Comparison of ENCODE assay signal across 24 cellular contexts in the genomic region with DNA sequence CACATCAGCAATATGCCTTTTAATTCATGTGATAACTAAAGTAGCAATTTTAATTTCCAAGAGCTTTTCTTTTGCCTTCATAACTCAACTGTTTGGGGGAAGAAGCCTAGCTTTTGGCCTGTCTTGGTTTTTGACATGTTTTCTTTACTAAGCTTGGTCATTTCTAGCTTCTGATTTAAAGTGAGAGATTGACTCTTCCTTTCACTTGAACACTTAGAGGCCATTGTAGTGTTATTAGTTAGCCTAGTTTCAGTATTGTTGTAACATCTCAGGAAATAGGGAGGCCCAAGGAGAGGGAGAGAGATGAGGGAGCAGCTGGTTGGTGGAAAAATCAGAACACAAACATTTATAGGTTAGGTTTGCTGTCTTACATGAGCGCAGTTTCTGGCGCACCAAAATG. TPM values are rescaled to one million over a fixed set of nuclear protein-coding genes. Genes with fewer than 3 reads are reported as not detected.
DNase-seq lines count a peak whose midpoint lies in the region; ATAC-seq and TF ChIP-seq lines count a peak whose summit lies in the region.
"Had no signal": no experiment of that assay in that cellular context is flagged by ENCODE, and none has a peak within 500 bp of the region (broad histone marks: within the 10 kb centered on the region; RNA-seq: fewer than 3 reads in every experiment).

No MANE protein-coding gene starts in this region.

- TF ChIP-seq CTCF in GM06990 (IDR thresholded peaks at IDR 0.05; ENCODE audit: insufficient read depth, low read length, poor library complexity, severe bottlenecking) (no peak), HFFc6 (IDR thresholded peaks at IDR 0.05) (no peak), vagina (IDR thresholded peaks at IDR 0.05) (no peak)

- no peak overlapping the region; the same call in 1 of the 2 replicates for H3K4me3 Mint-ChIP-seq in HFFc6
- peak overlapping the region in 1 of 2 donors; percentile 22 for H3K4me3 Mint-ChIP-seq in stimulated activated naive B cell treated with anti-CD40 and anti-IgM and Interleukin-4, amounts not matched to agents 10 μg/mL and 1 μg/mL and 100 μg/mL, for 72 hours
- no peak overlapping the region for H3K4me3 Mint-ChIP-seq in activated naive CD8-positive, alpha-beta T cell treated with anti-CD3 and anti-CD28 coated beads for 36 hours
- H3K4me3 Mint-ChIP-seq: CD14-positive monocyte had no signal

- H3K27ac ChIP-seq in vagina, result no peak overlapping the region
- H3K27ac ChIP-seq: SK-N-MC had no signal

- DNase-seq in GM06990 (ENCODE audit: extremely low read depth, insufficient read length) (peak; percentile 10), HFFc6 (no peak), vagina (ENCODE audit: extremely low spot score in 2 of 2) (no peak)
- no peak for DNase-seq in stimulated activated naive B cell treated with anti-CD40 and anti-IgM and Interleukin-4, amounts not matched to agents 10 μg/mL and 1 μg/mL and 100 μg/mL, for 72 hours
- DNase-seq in activated naive CD8-positive, alpha-beta T cell treated with anti-CD3 and anti-CD28 coated beads for 36 hours, result no peak
- DNase-seq: Calu3, DMS79 treated with DMSO at 0.1 percent for 48 hours, GF-D8, GOT3, NCI-H1092, NCI-H1417 treated with DMSO at 0.1 percent for 48 hours, NCI-H1694 treated with DMSO at 0.1 percent for 48 hours, NCI-H2081, NCI-H226, NCI-H510A, NCI-H69, SIG-M5 had no signal

- H3K9me3 Mint-ChIP-seq in HFFc6, result peaks cover 20% of the 10 kb centered on the region
- peaks cover 7 to 11% of the 10 kb centered on the region in 2 donors for H3K9me3 Mint-ChIP-seq in stimulated activated naive B cell treated with anti-CD40 and anti-IgM and Interleukin-4, amounts not matched to agents 10 μg/mL and 1 μg/mL and 100 μg/mL, for 72 hours
- H3K9me3 Mint-ChIP-seq in activated naive CD8-positive, alpha-beta T cell treated with anti-CD3 and anti-CD28 coated beads for 36 hours, result peaks cover 2% of the 10 kb centered on the region

- no peak overlapping the region for H3K4me3 ChIP-seq in GM06990 (replicated peaks; ENCODE audit: low read depth, low read length)
- no peak overlapping the region for H3K4me3 ChIP-seq in vagina
- H3K4me3 ChIP-seq: A549, SK-N-MC had no signal

- peaks cover 49% of the 10 kb centered on the region for H3K36me3 Mint-ChIP-seq in HFFc6 (ENCODE audit: low read depth)
- peaks cover 10 to 15% of the 10 kb centered on the region in 2 donors for H3K36me3 Mint-ChIP-seq in stimulated activated naive B cell treated with anti-CD40 and anti-IgM and Interleukin-4, amounts not matched to agents 10 μg/mL and 1 μg/mL and 100 μg/mL, for 72 hours
- H3K36me3 Mint-ChIP-seq in activated naive CD8-positive, alpha-beta T cell treated with anti-CD3 and anti-CD28 coated beads for 36 hours, result no peaks in the 10 kb centered on the region

- peak overlapping the region; percentile 45 for H3K27ac Mint-ChIP-seq in HFFc6
- H3K27ac Mint-ChIP-seq in stimulated activated naive B cell treated with anti-CD40 and anti-IgM and Interleukin-4, amounts not matched to agents 10 μg/mL and 1 μg/mL and 100 μg/mL, for 72 hours, result peak overlapping the region; percentile 20
- no peak overlapping the region for H3K27ac Mint-ChIP-seq in activated naive CD8-positive, alpha-beta T cell treated with anti-CD3 and anti-CD28 coated beads for 36 hours
- H3K27ac Mint-ChIP-seq: CD14-positive monocyte had no signal

- no peaks in the 10 kb centered on the region for H3K4me1 ChIP-seq in vagina

- no peak for TF ChIP-seq POLR2A in vagina (IDR thresholded peaks at IDR 0.05)

- H3K27me3 ChIP-seq in GM06990 (replicated peaks; ENCODE audit: control insufficient read depth, insufficient read depth, low read length), result no peaks in the 10 kb centered on the region
- no peaks in the 10 kb centered on the region for H3K27me3 ChIP-seq in vagina

- H3K36me3 ChIP-seq in GM06990 (ENCODE audit: control insufficient read depth, insufficient read depth, low read length), result no peaks in the 10 kb centered on the region
- H3K36me3 ChIP-seq in vagina, result no peaks in the 10 kb centered on the region

- intact Hi-C loops in vagina (cut with DNase I), result no loop called here

- peak; percentile 28 for ATAC-seq in HG03565 (IDR thresholded peaks at IDR 0.05; ENCODE audit: unreplicated experiment)
- ATAC-seq in stimulated activated naive B cell treated with anti-CD40 and anti-IgM and Interleukin-4, amounts not matched to agents 10 μg/mL and 1 μg/mL and 100 μg/mL, for 72 hours (replicated peaks), result no peak
- no peak for ATAC-seq in HG02588 (IDR thresholded peaks at IDR 0.05; ENCODE audit: unreplicated experiment)
- ATAC-seq: HCT116 had no signal

- peaks cover 94% of the 10 kb centered on the region for H3K4me1 Mint-ChIP-seq in HFFc6 (ENCODE audit: low read depth)
- peaks cover 24 to 42% of the 10 kb centered on the region in 2 donors for H3K4me1 Mint-ChIP-seq in stimulated activated naive B cell treated with anti-CD40 and anti-IgM and Interleukin-4, amounts not matched to agents 10 μg/mL and 1 μg/mL and 100 μg/mL, for 72 hours
- no peaks in the 10 kb centered on the region for H3K4me1 Mint-ChIP-seq in activated naive CD8-positive, alpha-beta T cell treated with anti-CD3 and anti-CD28 coated beads for 36 hours

- H3K27me3 Mint-ChIP-seq in HFFc6 (ENCODE audit: insufficient read depth), result peaks cover 7% of the 10 kb centered on the region
- peaks cover 2 to 3% of the 10 kb centered on the region in 2 donors for H3K27me3 Mint-ChIP-seq in stimulated activated naive B cell treated with anti-CD40 and anti-IgM and Interleukin-4, amounts not matched to agents 10 μg/mL and 1 μg/mL and 100 μg/mL, for 72 hours
- peaks cover 8% of the 10 kb centered on the region for H3K27me3 Mint-ChIP-seq in activated naive CD8-positive, alpha-beta T cell treated with anti-CD3 and anti-CD28 coated beads for 36 hours

- H3K9me3 ChIP-seq in vagina, result no peaks in the 10 kb centered on the region

RNA-seq across cellular contexts. Expression of a gene that starts 44.8 kb away (rescaled TPM):
- 10 to 100 TPM; 36.7 to 53.7 (median 38.4) TPM for total RNA-seq in HFFc6 (2021; fragmentation: NEBNext Ultra II Directional; extraction: Animal tissue kit (Norgen Biotek cat#: 25700))
- not detected for total RNA-seq in activated naive CD8-positive, alpha-beta T cell treated with anti-CD3 and anti-CD28 coated beads for 36 hours
- total RNA-seq in vagina, result 5.9 TPM
- total RNA-seq: HT-29 had no signal
